ENCODE assay signal across 17 cellular contexts in genomic region chr2:66535574-66536289, GRCh38.
"Had no signal": no experiment of that assay in that cellular context is flagged by ENCODE, and none has a peak within 500 bp of the region (broad histone marks: within the 10 kb centered on the region; RNA-seq: fewer than 3 reads in every experiment).

No MANE protein-coding gene starts in this region.

- H3K4me1 Mint-ChIP-seq: activated CD4-positive, alpha-beta T cell treated with anti-CD3 and anti-CD28 coated beads, Interleukin-2, amount 10 ng/mL, durations not matched to agents 7 days and 5 days; activated naive CD8-positive, alpha-beta T cell treated with anti-CD3 and anti-CD28 coated beads, Interleukin-2, amount 50 U/mL, for 24 hours; activated T-helper 17 cell treated with anti-CD3 and anti-CD28 coated beads, Interleukin-2, amount 50 U/mL, for 72 hours; naive thymus-derived CD8-positive, alpha-beta T cell had no signal

- H3K27ac ChIP-seq: ascending aorta, left lung, tibial artery, vagina had no signal

- H3K9me3 ChIP-seq: ascending aorta, esophagus squamous epithelium, left lung, mucosa of descending colon, tibial artery, vagina had no signal

- H3K4me1 ChIP-seq: left lung had no signal

- H3K9me3 Mint-ChIP-seq: activated CD4-positive, alpha-beta T cell treated with anti-CD3 and anti-CD28 coated beads, Interleukin-2, amount 10 ng/mL, durations not matched to agents 7 days and 5 days; activated naive CD8-positive, alpha-beta T cell treated with anti-CD3 and anti-CD28 coated beads, Interleukin-2, amount 50 U/mL, for 24 hours; activated T-helper 17 cell treated with anti-CD3 and anti-CD28 coated beads, Interleukin-2, amount 50 U/mL, for 72 hours; naive thymus-derived CD8-positive, alpha-beta T cell had no signal

- H2AFZ ChIP-seq: hepatocyte had no signal

- H3K4me2 ChIP-seq: hepatocyte had no signal

- FAIRE-seq: keratinocyte had no signal

- H3K4me3 Mint-ChIP-seq: activated CD4-positive, alpha-beta T cell treated with anti-CD3 and anti-CD28 coated beads, Interleukin-2, amount 10 ng/mL, durations not matched to agents 7 days and 5 days; activated naive CD8-positive, alpha-beta T cell treated with anti-CD3 and anti-CD28 coated beads, Interleukin-2, amount 50 U/mL, for 24 hours; activated T-helper 17 cell treated with anti-CD3 and anti-CD28 coated beads, Interleukin-2, amount 50 U/mL, for 72 hours; naive thymus-derived CD8-positive, alpha-beta T cell had no signal

- DNase-seq: activated CD4-positive, alpha-beta T cell treated with anti-CD3 and anti-CD28 coated beads, Interleukin-2, amount 10 ng/mL, durations not matched to agents 7 days and 5 days; activated CD4-positive, CD25-positive, alpha-beta regulatory T cell; activated CD8-positive, alpha-beta memory T cell treated with anti-CD3 and anti-CD28 coated beads for 24 hours; activated naive CD4-positive, alpha-beta T cell treated with Interleukin-2 at 50 U/mL for 16 hours; activated naive CD8-positive, alpha-beta T cell treated with anti-CD3 and anti-CD28 coated beads, Interleukin-2, amount 50 U/mL, for 24 hours; esophagus squamous epithelium; left lung; mucosa of descending colon; naive thymus-derived CD8-positive, alpha-beta T cell; stimulated activated CD4-positive, alpha-beta T cell treated with anti-CD3 and anti-CD28 coated beads, Interleukin-12 subunit alpha, Interleukin-12 subunit beta, amount 100 ng/mL, for 4 hours; stimulated activated CD4-positive, alpha-beta T cell treated with anti-CD3 and anti-CD28 coated beads, Interleukin-2, amount 100 ng/mL, for 24 hours; tibial artery had no signal

- H3K27me3 Mint-ChIP-seq: activated CD4-positive, alpha-beta T cell treated with anti-CD3 and anti-CD28 coated beads, Interleukin-2, amount 10 ng/mL, durations not matched to agents 7 days and 5 days; activated naive CD8-positive, alpha-beta T cell treated with anti-CD3 and anti-CD28 coated beads, Interleukin-2, amount 50 U/mL, for 24 hours; activated T-helper 17 cell treated with anti-CD3 and anti-CD28 coated beads, Interleukin-2, amount 50 U/mL, for 72 hours had no signal

- H3K4me3 ChIP-seq: ascending aorta, esophagus squamous epithelium, hepatocyte, left lung, mucosa of descending colon, tibial artery, vagina had no signal

- H3K27me3 ChIP-seq: ascending aorta, esophagus squamous epithelium, hepatocyte, left lung, tibial artery, vagina had no signal

- H3K36me3 Mint-ChIP-seq: naive thymus-derived CD8-positive, alpha-beta T cell had no signal

- H3K36me3 ChIP-seq: ascending aorta, left lung, tibial artery, vagina had no signal

- H3K27ac Mint-ChIP-seq: activated CD4-positive, alpha-beta T cell treated with anti-CD3 and anti-CD28 coated beads, Interleukin-2, amount 10 ng/mL, durations not matched to agents 7 days and 5 days; activated naive CD8-positive, alpha-beta T cell treated with anti-CD3 and anti-CD28 coated beads, Interleukin-2, amount 50 U/mL, for 24 hours; activated T-helper 17 cell treated with anti-CD3 and anti-CD28 coated beads, Interleukin-2, amount 50 U/mL, for 72 hours; naive thymus-derived CD8-positive, alpha-beta T cell had no signal
